ENCODE assay signal across 9 cellular contexts in genomic region chr7:142568430-142569097, GRCh38.
DNase-seq lines count a peak whose midpoint lies in the region; ATAC-seq and TF ChIP-seq lines count a peak whose summit lies in the region.
"Had no signal": no experiment of that assay in that cellular context is flagged by ENCODE, and none has a peak within 500 bp of the region (broad histone marks: within the 10 kb centered on the region; RNA-seq: fewer than 3 reads in every experiment).

No MANE protein-coding gene starts in this region.

- POLR2A ChIA-PET in PC-3 (lab: Charles Lee; ENCODE audit: unreplicated experiment) = interaction anchor here (0.7 kb wide), 2 partner anchors 10 to 721 kb away, joined by 3 to 6 read pairs; no protein-coding TSS in a partner anchor

- H3F3A ChIP-seq in PC-3 (ENCODE audit: low read length, unreplicated experiment) = no peaks in the 10 kb centered on the region

- no peaks in the 10 kb centered on the region for H3K27me3 ChIP-seq in PC-3 (ENCODE audit: low read length)

- peak overlapping the region; percentile 34; the same call in 1 of the 2 replicates for H3K4me3 ChIP-seq in PC-3 (ENCODE audit: low read length)

- peaks cover 36% of the 10 kb centered on the region for H3K4me1 ChIP-seq in PC-3 (ENCODE audit: insufficient read depth, low read length)

- no peak overlapping the region for H2AFZ ChIP-seq in PC-3 (ENCODE audit: low read length)

- peak overlapping the region; percentile 23; the same call in 1 of the 2 replicates for H3K9ac ChIP-seq in PC-3 (ENCODE audit: low read length)

- no peaks in the 10 kb centered on the region for H3K36me3 ChIP-seq in PC-3 (ENCODE audit: low read depth, low read length)

- no peak for TF ChIP-seq CTCF in PC-3 (conservative IDR thresholded peaks at IDR 0.05; ENCODE audit: low read depth, low read length)

- BruUV-seq in PC-3 (replicated peaks; lab: Mats Ljungman, UMichigan) = no TSS peak

- H4K20me1 ChIP-seq in PC-3 (ENCODE audit: low read length) = no peaks in the 10 kb centered on the region

- H3K9me3 ChIP-seq in PC-3 (ENCODE audit: low read length) = no peaks in the 10 kb centered on the region

- H3K27ac ChIP-seq in PC-3 (ENCODE audit: low read length) = peak overlapping the region; percentile 78

- intact Hi-C loops in PC-3 (cut with micrococcal nuclease) = loop anchor here (1.0 to 2.0 kb wide), 4 partner anchors 12 to 33 kb away; no protein-coding TSS in a partner anchor

- H3K9me2 ChIP-seq in PC-3 (replicated peaks; ENCODE audit: low read length) = no peaks in the 10 kb centered on the region

- DNase-seq in NOMO-1 treated with DMSO at 0.1 percent for 48 hours (lab: John Stamatoyannopoulos, UW; ENCODE audit: unreplicated experiment) = peak; percentile 17
- no peak for DNase-seq in NOMO-1 treated with dmso at 0.1 percent for 144 hours (lab: John Stamatoyannopoulos, UW; ENCODE audit: unreplicated experiment)
- peak; percentile 92 for DNase-seq in PC-3
- peak; percentile 81 for DNase-seq in fibroblast of gingiva (ENCODE audit: low read depth)
- DNase-seq in stimulated activated naive CD8-positive, alpha-beta T cell treated with anti-CD3 and anti-CD28 coated beads, Interleukin-15, Interleukin-2, amounts not matched to agents 100 U/mL and 50 U/mL, for 24 hours = no peak
- DNase-seq in COLO668 (lab: John Stamatoyannopoulos, UW; ENCODE audit: unreplicated experiment) = no peak
- DNase-seq: activated CD4-positive, CD25-positive, alpha-beta regulatory T cell had no signal

- ATAC-seq in PC-3 (peak; percentile 95), HG03469 (IDR thresholded peaks at IDR 0.05; ENCODE audit: unreplicated experiment) (no peak), HG03196 (IDR thresholded peaks at IDR 0.05; ENCODE audit: unreplicated experiment) (no peak)
- ATAC-seq in stimulated activated naive CD8-positive, alpha-beta T cell treated with anti-CD3 and anti-CD28 coated beads, Interleukin-15, Interleukin-2, amounts not matched to agents 100 U/mL and 50 U/mL, for 24 hours = peak; percentile 63

- CTCF ChIA-PET in PC-3 (lab: Charles Lee) = interaction anchor here (0.6 to 1.0 kb wide), 4 partner anchors 19 to 150 kb away, joined by 3 to 9 read pairs (median 4); no protein-coding TSS in a partner anchor

- H3K79me2 ChIP-seq in PC-3 (ENCODE audit: low read length) = no peaks in the 10 kb centered on the region

- H3K4me2 ChIP-seq in PC-3 (ENCODE audit: low read length) = peak overlapping the region; percentile 68

Comparison
In these comparisons a context has a peak if more than half of its experiments do, and no peak if none do; other contexts are left out.
1. DNase-seq: peak in NOMO-1 treated with DMSO at 0.1 percent for 48 hours (single experiment), PC-3 (single experiment) and fibroblast of gingiva (single experiment); none in NOMO-1 treated with dmso at 0.1 percent for 144 hours (single experiment), stimulated activated naive CD8-positive, alpha-beta T cell treated with anti-CD3 and anti-CD28 coated beads, Interleukin-15, Interleukin-2, amounts not matched to agents 100 U/mL and 50 U/mL, for 24 hours (single experiment) and COLO668 (single experiment).
2. ATAC-seq: peak in PC-3 (single experiment) and stimulated activated naive CD8-positive, alpha-beta T cell treated with anti-CD3 and anti-CD28 coated beads, Interleukin-15, Interleukin-2, amounts not matched to agents 100 U/mL and 50 U/mL, for 24 hours (single experiment); none in HG03469 (single experiment) and HG03196 (single experiment).